21 cellular contexts compared by ENCODE assay signal in genomic region chr20:23283096-23283850, GRCh38.
"Had no signal": no experiment of that assay in that cellular context is flagged by ENCODE, and none has a peak within 500 bp of the region (broad histone marks: within the 10 kb centered on the region; RNA-seq: fewer than 3 reads in every experiment).

No MANE protein-coding gene starts in this region.

- H3K4me1 Mint-ChIP-seq: memory B cell, mesothelial cell of epicardium, nephron had no signal

- H3K9me3 ChIP-seq: ovary, psoas muscle, stomach, thyroid gland had no signal

- H3K27me3 ChIP-seq: neural progenitor cell, ovary, thyroid gland had no signal

- H3K4me1 ChIP-seq: psoas muscle, stomach, thyroid gland had no signal

- H3K9ac ChIP-seq: neural progenitor cell had no signal

- H3K27ac Mint-ChIP-seq: memory B cell; mesothelial cell of epicardium; naive thymus-derived CD4-positive, alpha-beta T cell; nephron; neural progenitor cell had no signal

- H3K9me3 Mint-ChIP-seq: memory B cell; mesothelial cell of epicardium; naive thymus-derived CD4-positive, alpha-beta T cell; nephron; neural progenitor cell had no signal

- ATAC-seq: left ventricle myocardium superior; naive thymus-derived CD4-positive, alpha-beta T cell; psoas muscle; right cardiac atrium had no signal

- H3K36me3 Mint-ChIP-seq: memory B cell; mesothelial cell of epicardium; naive thymus-derived CD4-positive, alpha-beta T cell; neural progenitor cell had no signal

- H3K4me3 ChIP-seq: lung, neural progenitor cell, ovary, psoas muscle, skin epidermis, stomach, thyroid gland had no signal

- H3K36me3 ChIP-seq: neural progenitor cell, ovary, stomach, thyroid gland had no signal

- H3K4me2 ChIP-seq: neural progenitor cell had no signal

- H3K4me3 Mint-ChIP-seq: memory B cell; mesothelial cell of epicardium; naive thymus-derived CD4-positive, alpha-beta T cell; nephron; neural progenitor cell had no signal

- H3K27ac ChIP-seq: neural progenitor cell, ovary, psoas muscle, skin epidermis, stomach, thyroid gland had no signal

- DNase-seq: cortex of kidney; left ventricle myocardium superior; naive thymus-derived CD4-positive, alpha-beta T cell; nucleus accumbens; ovary; posterior cingulate gyrus; psoas muscle; right cardiac atrium; stimulated activated CD4-positive, alpha-beta T cell treated with anti-CD3 and anti-CD28 coated beads, Interleukin-15, amount 100 ng/mL, for 24 hours; stimulated activated CD4-positive, alpha-beta T cell treated with anti-CD3 and anti-CD28 coated beads, Interleukin-4, amount 100 ng/mL, for 1 hour; stimulated activated CD8-positive, alpha-beta memory T cell treated with anti-CD3 and anti-CD28 coated beads, Interleukin-4, amount 100 ng/mL, for 48 hours; stimulated activated naive CD4-positive, alpha-beta T cell treated with Interleukin-2 at 50 U/mL for 16 hours; stomach; thyroid gland; trophoblast cell had no signal
